Comparison of ENCODE assay signal across 18 cellular contexts in the genomic region with DNA sequence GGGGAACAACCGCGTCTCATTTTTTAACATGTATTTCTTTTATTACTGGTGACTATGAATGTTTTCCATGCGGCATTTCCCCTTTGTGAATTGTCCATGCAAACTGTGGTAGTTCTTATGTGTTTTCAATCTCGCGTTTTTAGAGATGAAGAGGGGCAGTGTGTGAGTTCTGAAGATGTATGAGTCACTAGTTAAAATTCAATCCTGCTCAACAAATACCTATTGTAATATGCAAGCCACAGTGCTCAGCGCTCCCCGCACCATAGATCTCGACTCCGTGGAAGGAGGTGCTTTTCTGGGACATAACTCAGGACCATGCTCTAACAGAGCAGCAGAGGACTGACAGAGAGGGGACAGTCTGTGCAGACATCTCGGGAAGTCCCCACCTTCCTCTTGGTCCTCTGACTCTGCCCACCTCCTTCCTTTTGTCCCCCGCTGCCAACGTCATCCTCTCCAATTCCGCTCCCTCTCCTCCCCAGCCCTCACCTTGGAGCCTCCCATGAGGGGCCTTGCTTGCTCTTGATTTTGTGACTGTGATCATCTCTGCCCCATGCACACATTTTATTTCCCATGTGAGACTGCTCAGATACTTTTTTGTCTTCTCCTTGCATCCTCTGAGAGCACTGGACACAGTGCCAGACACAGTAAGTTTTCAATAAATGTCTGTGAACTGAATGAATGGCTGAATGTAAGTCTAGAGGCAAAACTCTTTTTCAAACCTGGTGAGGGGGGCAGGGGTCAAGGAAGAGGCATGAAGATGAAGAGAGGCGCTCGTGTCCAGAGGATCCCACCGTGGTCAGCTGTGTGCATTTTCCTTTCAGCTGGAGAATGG. TPM values are rescaled to one million over a fixed set of nuclear protein-coding genes. Genes with fewer than 3 reads are reported as not detected.
DNase-seq lines count a peak whose midpoint lies in the region; ATAC-seq, FAIRE-seq and TF ChIP-seq lines count a peak whose summit lies in the region.
"Had no signal": no experiment of that assay in that cellular context is flagged by ENCODE, and none has a peak within 500 bp of the region (broad histone marks: within the 10 kb centered on the region; RNA-seq: fewer than 3 reads in every experiment).

No MANE protein-coding gene starts in this region.

- H3K4me1 Mint-ChIP-seq in CD8-positive, alpha-beta memory T cell, result no peaks in the 10 kb centered on the region

- peaks cover 0 to 4% (median 0%) of the 10 kb centered on the region in 3 donors for H3K4me1 ChIP-seq in pancreas
- H3K4me1 ChIP-seq in CD8-positive, alpha-beta memory T cell (ENCODE audit: insufficient read depth, low read length), result no peaks in the 10 kb centered on the region
- H3K4me1 ChIP-seq: lower lobe of right lung, neural progenitor cell had no signal

- no peak overlapping the region for H3K27ac Mint-ChIP-seq in CD8-positive, alpha-beta memory T cell
- H3K27ac Mint-ChIP-seq: CD8-positive, alpha-beta T cell; HFFc6 had no signal

- peak; percentile 53 for DNase-seq in COLO829 (ENCODE audit: low spot score)
- peak; percentile 92 for DNase-seq in SW480 (ENCODE audit: low spot score)
- DNase-seq in hypothalamus (lab: John Stamatoyannopoulos, UW), result peak in 26 of 51 donors; percentile 7 to 79 (median 33)
- DNase-seq in pancreas, result no peak
- DNase-seq in CD8-positive, alpha-beta memory T cell, result no peak
- no peak for DNase-seq in SW 1271 (lab: John Stamatoyannopoulos, UW)
- DNase-seq: aorta; CD8-positive, alpha-beta T cell; HFFc6; lower lobe of right lung; NCI-H1694; NCI-H345; stimulated activated naive CD8-positive, alpha-beta T cell treated with anti-CD3 and anti-CD28 coated beads, Interleukin-15, Interleukin-2, amounts not matched to agents 100 U/mL and 50 U/mL, for 24 hours had no signal

- peak; percentile 61 to 94 (median 86) for ATAC-seq in pancreas
- no peak for ATAC-seq in HG03280 (IDR thresholded peaks at IDR 0.05; ENCODE audit: unreplicated experiment)
- no peak for ATAC-seq in HG03469 (IDR thresholded peaks at IDR 0.05; ENCODE audit: unreplicated experiment)
- ATAC-seq: CD8-positive, alpha-beta T cell; stimulated activated naive CD8-positive, alpha-beta T cell treated with anti-CD3 and anti-CD28 coated beads, Interleukin-15, Interleukin-2, amounts not matched to agents 100 U/mL and 50 U/mL, for 24 hours had no signal

- intact Hi-C loops in pancreas (cut with DNase I), result no loop called here

- FAIRE-seq in pancreas (lab: Jason Lieb, UNC), result no peak
- FAIRE-seq: G401.6 had no signal

- H3K27me3 ChIP-seq in pancreas, result no peaks in the 10 kb centered on the region
- no peaks in the 10 kb centered on the region for H3K27me3 ChIP-seq in CD8-positive, alpha-beta memory T cell (ENCODE audit: insufficient read depth, low read length, poor library complexity, severe bottlenecking)
- H3K27me3 ChIP-seq: neural progenitor cell had no signal

- no peaks in the 10 kb centered on the region for H3K9me3 ChIP-seq in pancreas
- no peaks in the 10 kb centered on the region for H3K9me3 ChIP-seq in CD8-positive, alpha-beta memory T cell (ENCODE audit: low read length)
- H3K9me3 ChIP-seq: lower lobe of right lung had no signal

- 38 to 41% methylated on average over 16 of the region's 16 CpGs for WGBS in pancreas, 2 donors

- peaks cover 28 to 54% of the 10 kb centered on the region in 2 donors for H3K27me3 Mint-ChIP-seq in CD8-positive, alpha-beta memory T cell

- POLR2A ChIA-PET in CD8-positive, alpha-beta memory T cell (lab: Charles Lee), result no interaction called here

- CTCF ChIA-PET in CD8-positive, alpha-beta memory T cell (lab: Charles Lee), result interaction anchor here (3.0 kb wide), 1 partner anchor 33 kb away, joined by 6 read pairs; no protein-coding TSS in a partner anchor

- no peak overlapping the region for H3K4me3 ChIP-seq in pancreas
- H3K4me3 ChIP-seq in CD8-positive, alpha-beta memory T cell (ENCODE audit: low read length), result no peak overlapping the region
- H3K4me3 ChIP-seq: lower lobe of right lung, neural progenitor cell, SK-N-MC had no signal

- no peaks in the 10 kb centered on the region for H3K9me3 Mint-ChIP-seq in CD8-positive, alpha-beta memory T cell
- H3K9me3 Mint-ChIP-seq: CD8-positive, alpha-beta T cell; HFFc6; neural progenitor cell had no signal

- TF ChIP-seq CTCF in pancreas (IDR thresholded peaks at IDR 0.05), result no peak

- peaks cover 0 to 4% (median 0%) of the 10 kb centered on the region in 3 donors for H3K36me3 Mint-ChIP-seq in CD8-positive, alpha-beta memory T cell
- H3K36me3 Mint-ChIP-seq: CD8-positive, alpha-beta T cell; neural progenitor cell had no signal

- no peaks in the 10 kb centered on the region for H3K36me3 ChIP-seq in pancreas
- H3K36me3 ChIP-seq in CD8-positive, alpha-beta memory T cell (ENCODE audit: insufficient read depth, low read length), result no peaks in the 10 kb centered on the region
- H3K36me3 ChIP-seq: lower lobe of right lung, neural progenitor cell had no signal

- H3K4me3 Mint-ChIP-seq in CD8-positive, alpha-beta memory T cell, result no peak overlapping the region
- H3K4me3 Mint-ChIP-seq: CD8-positive, alpha-beta T cell; HFFc6; neural progenitor cell had no signal

- peak overlapping the region in 3 of 4 donors; percentile 22 to 76 (median 29) for H3K27ac ChIP-seq in pancreas
- no peak overlapping the region for H3K27ac ChIP-seq in CD8-positive, alpha-beta memory T cell (ENCODE audit: low read depth, low read length)
- H3K27ac ChIP-seq: lower lobe of right lung, neural progenitor cell, SK-N-MC had no signal

RNA-seq across cellular contexts. Expression of gene PLEKHA1, which starts 42.7 kb away (rescaled TPM):
- total RNA-seq in pancreas, result 10 to 100 TPM; 18.5 to 31.6 (median 21.1) TPM
- 10 to 100 TPM in 1 of 2 donors, 1 to 10 TPM in 1; 8.8 to 17.4 TPM for polyA plus RNA-seq in pancreas
- 10 to 100 TPM; 14.5 to 16.8 TPM for total RNA-seq in CD8-positive, alpha-beta memory T cell
- polyA plus RNA-seq in CD8-positive, alpha-beta memory T cell, result 101 TPM

Comparison
In these comparisons a context has a peak if more than half of its experiments do, and no peak if none do; other contexts are left out.
1. DNase-seq: peak in COLO829 (single experiment), SW480 (single experiment) and hypothalamus (26 of 51); none in pancreas (0 of 6), CD8-positive, alpha-beta memory T cell (0 of 5) and SW 1271 (0 of 2).
2. ATAC-seq: peak in pancreas (4 of 4); none in HG03280 (single experiment) and HG03469 (single experiment).